In genomic region chr4:168604496-168605373, GRCh38 we compare ENCODE assay signal across 10 cellular contexts.
DNase-seq lines count a peak whose midpoint lies in the region; ATAC-seq, FAIRE-seq and TF ChIP-seq lines count a peak whose summit lies in the region.
"Had no signal": no experiment of that assay in that cellular context is flagged by ENCODE, and none has a peak within 500 bp of the region (broad histone marks: within the 10 kb centered on the region; RNA-seq: fewer than 3 reads in every experiment).

No MANE protein-coding gene starts in this region.

- no peak for FAIRE-seq in GM12891 (lab: Jason Lieb, UNC)

- no peaks in the 10 kb centered on the region for H3K4me1 Mint-ChIP-seq in stimulated activated effector memory CD8-positive, alpha-beta T cell treated with anti-CD3 and anti-CD28 coated beads, Interleukin-12 subunit alpha, Interleukin-12 subunit beta, amount 100 ng/mL, for 72 hours

- no peak overlapping the region for H3K4me3 Mint-ChIP-seq in stimulated activated effector memory CD8-positive, alpha-beta T cell treated with anti-CD3 and anti-CD28 coated beads, Interleukin-12 subunit alpha, Interleukin-12 subunit beta, amount 100 ng/mL, for 72 hours

- DNase-seq in GM04503 (ENCODE audit: low read depth), result peak; percentile 77
- DNase-seq in SW 1271 (lab: John Stamatoyannopoulos, UW), result peak; percentile 7 to 62
- peak; percentile 94 for DNase-seq in glomerular endothelial cell (ENCODE audit: extremely low read depth, low read depth, low spot score)
- DNase-seq in pons (ENCODE audit: low spot score), result peak; percentile 22
- no peak for DNase-seq in stimulated activated effector memory CD8-positive, alpha-beta T cell treated with anti-CD3 and anti-CD28 coated beads, Interleukin-12 subunit alpha, Interleukin-12 subunit beta, amount 100 ng/mL, for 72 hours (ENCODE audit: low spot score in 2 of 2)
- no peak for DNase-seq in GM12891 (ENCODE audit: insufficient read length, low spot score)
- DNase-seq in posterior vena cava (ENCODE audit: low spot score), result no peak
- no peak for DNase-seq in activated naive CD4-positive, alpha-beta T cell treated with Interleukin-2 at 50 U/mL for 16 hours
- DNase-seq: activated naive CD4-positive, alpha-beta T cell; stimulated activated naive CD4-positive, alpha-beta T cell had no signal

- intact Hi-C loops in posterior vena cava (cut with DNase I), result no loop called here

- no peak for TF ChIP-seq POLR2A in GM12891 (IDR thresholded peaks at IDR 0.05; ENCODE audit: low read depth, low read length)

- no peak overlapping the region for H3K27ac Mint-ChIP-seq in stimulated activated effector memory CD8-positive, alpha-beta T cell treated with anti-CD3 and anti-CD28 coated beads, Interleukin-12 subunit alpha, Interleukin-12 subunit beta, amount 100 ng/mL, for 72 hours

- ATAC-seq in stimulated activated effector memory CD8-positive, alpha-beta T cell treated with anti-CD3 and anti-CD28 coated beads, Interleukin-12 subunit alpha, Interleukin-12 subunit beta, amount 100 ng/mL, for 72 hours, result no peak

- no peaks in the 10 kb centered on the region for H3K36me3 Mint-ChIP-seq in stimulated activated effector memory CD8-positive, alpha-beta T cell treated with anti-CD3 and anti-CD28 coated beads, Interleukin-12 subunit alpha, Interleukin-12 subunit beta, amount 100 ng/mL, for 72 hours

- H3K9me3 Mint-ChIP-seq in stimulated activated effector memory CD8-positive, alpha-beta T cell treated with anti-CD3 and anti-CD28 coated beads, Interleukin-12 subunit alpha, Interleukin-12 subunit beta, amount 100 ng/mL, for 72 hours, result no peaks in the 10 kb centered on the region

TF ChIP-seq in GM12891, 5 proteins besides CTCF, POLR2A, EP300 and RAD21:
- TF ChIP-seq TAF1 (IDR thresholded peaks at IDR 0.05; ENCODE audit: low read depth, low read length) (no peak), POLR2AphosphoS5 (IDR thresholded peaks at IDR 0.05; ENCODE audit: low read depth, low read length) (no peak), SPI1 (IDR thresholded peaks at IDR 0.05; ENCODE audit: low read depth, low read length) (no peak), PAX5 (IDR thresholded peaks at IDR 0.05; ENCODE audit: insufficient read depth, low read length, severe bottlenecking) (no peak), POU2F2 (IDR thresholded peaks at IDR 0.05; ENCODE audit: low read depth, low read length) (no peak)

Comparison
In these comparisons a context has a peak if more than half of its experiments do, and no peak if none do; other contexts are left out.
1. DNase-seq: peak in GM04503 (single experiment), SW 1271 (2 of 2), glomerular endothelial cell (single experiment) and pons (single experiment); none in stimulated activated effector memory CD8-positive, alpha-beta T cell treated with anti-CD3 and anti-CD28 coated beads, Interleukin-12 subunit alpha, Interleukin-12 subunit beta, amount 100 ng/mL, for 72 hours (0 of 2), GM12891 (single experiment), posterior vena cava (single experiment) and activated naive CD4-positive, alpha-beta T cell treated with Interleukin-2 at 50 U/mL for 16 hours (single experiment).